29 cellular contexts compared by ENCODE assay signal in the genomic region with DNA sequence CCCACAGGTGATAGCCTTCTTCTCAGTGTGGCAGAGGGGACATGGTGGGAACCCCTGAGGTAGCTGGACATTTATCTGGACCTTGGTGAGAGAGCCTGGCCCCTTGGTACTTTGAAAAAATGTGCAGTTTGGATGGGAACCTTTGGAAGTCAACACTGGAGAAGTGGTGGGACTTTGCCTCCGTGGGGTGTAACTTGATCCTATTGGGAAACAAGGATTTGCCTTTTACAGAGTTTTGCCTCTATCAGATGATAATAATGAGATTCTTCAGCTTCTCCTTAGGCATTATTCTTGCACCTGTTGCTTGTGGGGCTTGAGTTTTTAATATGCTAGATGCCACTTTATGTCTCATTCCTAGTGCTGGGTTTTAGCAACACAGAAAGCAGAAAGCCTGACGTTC.
"Had no signal": no experiment of that assay in that cellular context is flagged by ENCODE, and none has a peak within 500 bp of the region (broad histone marks: within the 10 kb centered on the region; RNA-seq: fewer than 3 reads in every experiment).

No MANE protein-coding gene starts in this region.

- H3K27me3 ChIP-seq: ascending aorta, breast epithelium, cardiac muscle cell, colonic mucosa, foreskin keratinocyte, gastrocnemius medialis had no signal

- H3K36me3 ChIP-seq: ascending aorta, breast epithelium, cardiac muscle cell, colonic mucosa, gastrocnemius medialis, heart left ventricle had no signal

- H3K9me3 ChIP-seq: ascending aorta, colonic mucosa, gastrocnemius medialis had no signal

- ATAC-seq: activated CD4-positive, alpha-beta T cell treated with anti-CD3 and anti-CD28 coated beads for 36 hours; activated naive CD4-positive, alpha-beta T cell treated with anti-CD3 and anti-CD28 coated beads, Interleukin-2, amount 50 U/mL, for 72 hours; activated T-cell treated with anti-CD3 and anti-CD28 coated beads, Interleukin-2, amount 50 U/mL, for 72 hours; foreskin keratinocyte; gastrocnemius medialis; heart left ventricle had no signal

- H3K4me3 ChIP-seq: ascending aorta, breast epithelium, cardiac muscle cell, colonic mucosa, gastrocnemius medialis, heart left ventricle had no signal

- FAIRE-seq: endometrium, endothelial cell of umbilical vein had no signal

- H3K27ac ChIP-seq: ascending aorta, breast epithelium, cardiac muscle cell, colonic mucosa, epithelial cell of prostate, foreskin keratinocyte, gastrocnemius medialis, heart left ventricle had no signal

- H3K4me1 ChIP-seq: ascending aorta, breast epithelium, foreskin keratinocyte, gastrocnemius medialis, heart left ventricle had no signal

- DNase-seq: activated CD4-positive, alpha-beta memory T cell treated with anti-CD3 and anti-CD28 coated beads, Interleukin-2, amount 10 ng/mL, durations not matched to agents 7 days and 5 days; activated CD4-positive, alpha-beta T cell treated with anti-CD3 and anti-CD28 coated beads for 36 hours; activated CD4-positive, alpha-beta T cell treated with anti-CD3 and anti-CD28 coated beads, Interleukin-2, amount 10 ng/mL, durations not matched to agents 24 days and 14 days; activated CD4-positive, CD25-positive, alpha-beta regulatory T cell; activated CD4-positive, CD25-positive, alpha-beta regulatory T cell treated with anti-CD3 and anti-CD28 coated beads, Interleukin-2, amount 50 U/mL, for 72 hours; activated CD8-positive, alpha-beta memory T cell treated with anti-CD3 and anti-CD28 coated beads, Interleukin-2, amount 50 U/mL, for 48 hours; activated gamma-delta T cell; activated naive CD4-positive, alpha-beta T cell; activated naive CD4-positive, alpha-beta T cell treated with anti-CD3 and anti-CD28 coated beads, Interleukin-2, amount 10 ng/mL, durations not matched to agents 7 days and 5 days; activated naive CD8-positive, alpha-beta T cell treated with anti-CD3 and anti-CD28 coated beads, Interleukin-2, amount 10 ng/mL, durations not matched to agents 7 days and 5 days; activated T-cell treated with anti-CD3 and anti-CD28 coated beads for 4 hours; activated T-cell treated with anti-CD3 and anti-CD28 coated beads, Interleukin-2, amount 50 U/mL, for 24 hours; activated T-cell treated with anti-CD3 and anti-CD28 coated beads, Interleukin-2, amount 50 U/mL, for 72 hours; central memory CD4-positive, alpha-beta T cell; cerebellar nuclear complex; colonic mucosa; effector CD8-positive, alpha-beta T cell; foreskin keratinocyte; gastrocnemius medialis; glutamatergic neuron; heart left ventricle; T-helper 2 cell had no signal
